ENCODE assay signal across 1 cellular context in the genomic region with DNA sequence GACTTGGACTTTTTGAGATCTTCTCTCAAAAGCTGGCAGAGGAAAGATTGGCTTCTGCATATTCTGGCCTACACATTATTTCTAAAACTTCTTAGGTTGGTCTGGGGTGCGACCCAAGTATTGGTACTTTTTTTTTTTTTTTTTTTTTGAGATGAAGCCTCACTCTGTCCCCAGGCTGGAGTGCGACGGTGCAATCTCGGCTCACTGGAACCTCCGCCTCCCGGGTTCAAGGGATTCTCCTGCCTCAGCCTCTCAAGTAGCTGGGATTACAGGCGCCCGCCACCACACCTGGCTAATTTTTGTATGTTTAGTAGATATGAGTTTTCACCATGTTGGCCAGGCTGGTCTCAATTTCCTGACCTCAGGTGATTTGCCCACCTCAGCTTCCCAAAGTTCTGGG. TPM values are rescaled to one million over a fixed set of nuclear protein-coding genes. Genes with fewer than 3 reads are reported as not detected.
"Had no signal": no experiment of that assay in that cellular context is flagged by ENCODE, and none has a peak within 500 bp of the region (broad histone marks: within the 10 kb centered on the region; RNA-seq: fewer than 3 reads in every experiment).

No MANE protein-coding gene starts in this region.

RNA-seq across cellular contexts. Expression of a gene that starts 50.0 kb away (rescaled TPM):
- total RNA-seq: epithelial cell of proximal tubule had no signal
